ENCODE assay signal across 1 cellular context in the genomic region with DNA sequence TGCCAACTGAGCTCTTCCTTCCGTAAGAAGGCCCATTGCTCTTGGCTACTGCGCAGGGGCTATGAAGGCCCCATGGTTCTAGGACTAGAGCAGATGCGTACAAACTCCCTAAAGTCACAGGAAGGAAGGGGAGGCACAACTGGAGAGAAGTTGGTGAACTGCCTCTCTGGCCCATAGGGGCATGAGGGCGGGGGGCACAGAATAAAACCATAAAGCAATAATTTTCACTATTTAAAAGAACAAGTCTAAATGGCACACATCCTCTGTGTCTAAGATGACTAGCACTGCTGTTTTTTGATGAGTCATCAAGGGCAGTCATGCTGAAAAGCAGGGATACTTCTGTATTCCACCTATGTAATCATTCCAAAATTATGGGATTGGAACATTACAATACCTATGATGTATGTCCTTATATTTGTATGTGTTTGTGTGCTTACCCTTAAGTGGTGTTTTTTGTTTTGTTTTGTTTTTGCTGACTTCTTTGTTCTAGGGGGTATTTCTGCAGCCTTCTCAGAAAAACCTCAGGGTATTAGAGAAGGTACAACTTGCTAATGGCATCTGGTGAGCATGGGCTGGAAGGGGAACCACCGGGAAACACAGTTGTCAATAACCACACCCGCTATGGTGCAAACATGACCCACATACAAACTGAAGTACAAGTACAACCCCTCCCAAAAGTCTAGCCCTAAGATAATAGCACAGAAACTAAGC.
A peak's percentile ranks its signal among the peaks of the same experiment; 100 is the strongest.
TF ChIP-seq lines count a peak whose summit lies in the region.

No MANE protein-coding gene starts in this region.

TF ChIP-seq in HEK293, 187 proteins besides CTCF, POLR2A, EP300 and RAD21 (continued from another document and continues in another):
- TF ChIP-seq ZNF266 (tag by site-specific recombination; IDR thresholded peaks at IDR 0.05; ENCODE audit: low read depth) (no peak), TSHZ1 (tag by site-specific recombination; IDR thresholded peaks at IDR 0.05; ENCODE audit: borderline replicate concordance) (no peak), KLF8 (tag by site-specific recombination; IDR thresholded peaks at IDR 0.05) (0 out of 2 replicates have a peak, but pooled peaks have one; percentile 24), PBX3 (CRISPR knock-in tag; IDR thresholded peaks at IDR 0.05) (no peak), KLF16 (tag by site-specific recombination; IDR thresholded peaks at IDR 0.05) (no peak), ZNF223 (tag by site-specific recombination; IDR thresholded peaks at IDR 0.05) (no peak), HIC1 (tag by site-specific recombination; IDR thresholded peaks at IDR 0.05) (0 out of 2 replicates have a peak, but pooled peaks have one; percentile 16), ZNF416 (tag by site-specific recombination; IDR thresholded peaks at IDR 0.05) (no peak), ZNF560 (tag by site-specific recombination; IDR thresholded peaks at IDR 0.05; ENCODE audit: borderline replicate concordance) (no peak), ZNF184 (tag by site-specific recombination; IDR thresholded peaks at IDR 0.05) (no peak), ZNF394 (tag by site-specific recombination; IDR thresholded peaks at IDR 0.05; ENCODE audit: borderline replicate concordance) (no peak; the same call in 1 of the 2 replicates), EGR2 (tag by site-specific recombination; IDR thresholded peaks at IDR 0.05; ENCODE audit: low read depth) (no peak), ZNF426 (tag by site-specific recombination; IDR thresholded peaks at IDR 0.05) (no peak), ZNF76 (tag by site-specific recombination; IDR thresholded peaks at IDR 0.05; ENCODE audit: borderline replicate concordance, low read depth) (no peak), ZFP3 (tag by site-specific recombination; IDR thresholded peaks at IDR 0.05; ENCODE audit: low read depth) (no peak), ZNF621 (tag by site-specific recombination; IDR thresholded peaks at IDR 0.05) (no peak), ZNF121 (tag by site-specific recombination; IDR thresholded peaks at IDR 0.05) (no peak), ZNF747 (tag by site-specific recombination; IDR thresholded peaks at IDR 0.05) (no peak), ZNF677 (tag by site-specific recombination; IDR thresholded peaks at IDR 0.05) (no peak), ZNF10 (tag by site-specific recombination; IDR thresholded peaks at IDR 0.05) (no peak), ZNF549 (tag by site-specific recombination; IDR thresholded peaks at IDR 0.05) (no peak), ZSCAN30 (tag by site-specific recombination; IDR thresholded peaks at IDR 0.05) (no peak), ZNF24 (tag by site-specific recombination; IDR thresholded peaks at IDR 0.05) (0 out of 2 replicates have a peak, but pooled peaks have one; percentile 33), TCF7L2 (IDR thresholded peaks at IDR 0.05; ENCODE audit: borderline replicate concordance, low read depth, low read length) (no peak), ZNF354C (tag by site-specific recombination; IDR thresholded peaks at IDR 0.05; ENCODE audit: borderline replicate concordance, low read depth) (no peak), ZNF341 (tag by site-specific recombination; IDR thresholded peaks at IDR 0.05; ENCODE audit: low read depth) (no peak), ZSCAN23 (tag by site-specific recombination; IDR thresholded peaks at IDR 0.05) (no peak), HOXD13 (CRISPR knock-in tag; IDR thresholded peaks at IDR 0.05; ENCODE audit: borderline replicate concordance) (no peak), ZXDB (tag by site-specific recombination; IDR thresholded peaks at IDR 0.05) (0 out of 2 replicates have a peak, but pooled peaks have one; percentile 46), FEZF1 (tag by site-specific recombination; IDR thresholded peaks at IDR 0.05) (no peak), TRIM28 (IDR thresholded peaks at IDR 0.05; ENCODE audit: borderline replicate concordance, low read length) (no peak), ZNF433 (tag by site-specific recombination; IDR thresholded peaks at IDR 0.05; ENCODE audit: low read depth) (no peak), ZNF837 (tag by site-specific recombination; IDR thresholded peaks at IDR 0.05) (no peak), GLIS1 (tag by site-specific recombination; IDR thresholded peaks at IDR 0.05) (no peak), ZNF626 (tag by site-specific recombination; IDR thresholded peaks at IDR 0.05) (no peak), ZSCAN16 (tag by site-specific recombination; IDR thresholded peaks at IDR 0.05) (no peak), ZNF324 (tag by site-specific recombination; IDR thresholded peaks at IDR 0.05) (no peak), ZNF664 (tag by site-specific recombination; IDR thresholded peaks at IDR 0.05) (no peak), ZNF140 (tag by site-specific recombination; IDR thresholded peaks at IDR 0.05) (no peak), ZNF501 (tag by site-specific recombination; IDR thresholded peaks at IDR 0.05) (no peak), SCRT1 (tag by site-specific recombination; IDR thresholded peaks at IDR 0.05; ENCODE audit: borderline replicate concordance) (no peak), ZNF449 (tag by site-specific recombination; IDR thresholded peaks at IDR 0.05) (no peak)
- TF ChIP-seq, protein P1, sequence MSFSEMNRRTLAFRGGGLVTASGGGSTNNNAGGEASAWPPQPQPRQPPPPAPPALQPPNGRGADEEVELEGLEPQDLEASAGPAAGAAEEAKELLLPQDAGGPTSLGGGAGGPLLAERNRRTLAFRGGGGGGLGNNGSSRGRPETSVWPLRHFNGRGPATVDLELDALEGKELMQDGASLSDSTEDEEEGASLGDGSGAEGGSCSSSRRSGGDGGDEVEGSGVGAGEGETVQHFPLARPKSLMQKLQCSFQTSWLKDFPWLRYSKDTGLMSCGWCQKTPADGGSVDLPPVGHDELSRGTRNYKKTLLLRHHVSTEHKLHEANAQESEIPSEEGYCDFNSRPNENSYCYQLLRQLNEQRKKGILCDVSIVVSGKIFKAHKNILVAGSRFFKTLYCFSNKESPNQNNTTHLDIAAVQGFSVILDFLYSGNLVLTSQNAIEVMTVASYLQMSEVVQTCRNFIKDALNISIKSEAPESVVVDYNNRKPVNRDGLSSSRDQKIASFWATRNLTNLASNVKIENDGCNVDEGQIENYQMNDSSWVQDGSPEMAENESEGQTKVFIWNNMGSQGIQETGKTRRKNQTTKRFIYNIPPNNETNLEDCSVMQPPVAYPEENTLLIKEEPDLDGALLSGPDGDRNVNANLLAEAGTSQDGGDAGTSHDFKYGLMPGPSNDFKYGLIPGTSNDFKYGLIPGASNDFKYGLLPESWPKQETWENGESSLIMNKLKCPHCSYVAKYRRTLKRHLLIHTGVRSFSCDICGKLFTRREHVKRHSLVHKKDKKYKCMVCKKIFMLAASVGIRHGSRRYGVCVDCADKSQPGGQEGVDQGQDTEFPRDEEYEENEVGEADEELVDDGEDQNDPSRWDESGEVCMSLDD (tag by site-specific recombination; IDR thresholded peaks at IDR 0.05), result no peak
- TF ChIP-seq, protein P2, sequence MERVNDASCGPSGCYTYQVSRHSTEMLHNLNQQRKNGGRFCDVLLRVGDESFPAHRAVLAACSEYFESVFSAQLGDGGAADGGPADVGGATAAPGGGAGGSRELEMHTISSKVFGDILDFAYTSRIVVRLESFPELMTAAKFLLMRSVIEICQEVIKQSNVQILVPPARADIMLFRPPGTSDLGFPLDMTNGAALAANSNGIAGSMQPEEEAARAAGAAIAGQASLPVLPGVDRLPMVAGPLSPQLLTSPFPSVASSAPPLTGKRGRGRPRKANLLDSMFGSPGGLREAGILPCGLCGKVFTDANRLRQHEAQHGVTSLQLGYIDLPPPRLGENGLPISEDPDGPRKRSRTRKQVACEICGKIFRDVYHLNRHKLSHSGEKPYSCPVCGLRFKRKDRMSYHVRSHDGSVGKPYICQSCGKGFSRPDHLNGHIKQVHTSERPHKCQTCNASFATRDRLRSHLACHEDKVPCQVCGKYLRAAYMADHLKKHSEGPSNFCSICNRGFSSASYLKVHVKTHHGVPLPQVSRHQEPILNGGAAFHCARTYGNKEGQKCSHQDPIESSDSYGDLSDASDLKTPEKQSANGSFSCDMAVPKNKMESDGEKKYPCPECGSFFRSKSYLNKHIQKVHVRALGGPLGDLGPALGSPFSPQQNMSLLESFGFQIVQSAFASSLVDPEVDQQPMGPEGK (tag by site-specific recombination; IDR thresholded peaks at IDR 0.05), result no peak
- TF ChIP-seq, protein P3, sequence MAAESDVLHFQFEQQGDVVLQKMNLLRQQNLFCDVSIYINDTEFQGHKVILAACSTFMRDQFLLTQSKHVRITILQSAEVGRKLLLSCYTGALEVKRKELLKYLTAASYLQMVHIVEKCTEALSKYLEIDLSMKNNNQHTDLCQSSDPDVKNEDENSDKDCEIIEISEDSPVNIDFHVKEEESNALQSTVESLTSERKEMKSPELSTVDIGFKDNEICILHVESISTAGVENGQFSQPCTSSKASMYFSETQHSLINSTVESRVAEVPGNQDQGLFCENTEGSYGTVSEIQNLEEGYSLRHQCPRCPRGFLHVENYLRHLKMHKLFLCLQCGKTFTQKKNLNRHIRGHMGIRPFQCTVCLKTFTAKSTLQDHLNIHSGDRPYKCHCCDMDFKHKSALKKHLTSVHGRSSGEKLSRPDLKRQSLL (tag by site-specific recombination; IDR thresholded peaks at IDR 0.05), result no peak
- TF ChIP-seq, protein P4, sequence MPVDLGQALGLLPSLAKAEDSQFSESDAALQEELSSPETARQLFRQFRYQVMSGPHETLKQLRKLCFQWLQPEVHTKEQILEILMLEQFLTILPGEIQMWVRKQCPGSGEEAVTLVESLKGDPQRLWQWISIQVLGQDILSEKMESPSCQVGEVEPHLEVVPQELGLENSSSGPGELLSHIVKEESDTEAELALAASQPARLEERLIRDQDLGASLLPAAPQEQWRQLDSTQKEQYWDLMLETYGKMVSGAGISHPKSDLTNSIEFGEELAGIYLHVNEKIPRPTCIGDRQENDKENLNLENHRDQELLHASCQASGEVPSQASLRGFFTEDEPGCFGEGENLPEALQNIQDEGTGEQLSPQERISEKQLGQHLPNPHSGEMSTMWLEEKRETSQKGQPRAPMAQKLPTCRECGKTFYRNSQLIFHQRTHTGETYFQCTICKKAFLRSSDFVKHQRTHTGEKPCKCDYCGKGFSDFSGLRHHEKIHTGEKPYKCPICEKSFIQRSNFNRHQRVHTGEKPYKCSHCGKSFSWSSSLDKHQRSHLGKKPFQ (tag by site-specific recombination; IDR thresholded peaks at IDR 0.05), result no peak
